In genomic region chr14:59358774-59359173, GRCh38 we compare ENCODE assay signal across 12 cellular contexts.
DNase-seq lines count a peak whose midpoint lies in the region; ATAC-seq, FAIRE-seq and TF ChIP-seq lines count a peak whose summit lies in the region.
"Had no signal": no experiment of that assay in that cellular context is flagged by ENCODE, and none has a peak within 500 bp of the region (broad histone marks: within the 10 kb centered on the region; RNA-seq: fewer than 3 reads in every experiment).

No MANE protein-coding gene starts in this region.

- DNase-seq in HL-60 (ENCODE audit: low read depth in 1 of 2, low spot score in 1 of 2) = no peak
- DNase-seq in SK-N-MC (ENCODE audit: low read depth, low spot score) = no peak
- no peak for DNase-seq in keratinocyte (ENCODE audit: low read depth, low spot score)
- no peak for DNase-seq in KBM-7
- DNase-seq in NCI-H128 (lab: John Stamatoyannopoulos, UW; ENCODE audit: unreplicated experiment) = no peak
- no peak for DNase-seq in NCI-H510A treated with DMSO at 0.1 percent for 48 hours (lab: John Stamatoyannopoulos, UW)
- DNase-seq: activated naive CD4-positive, alpha-beta T cell treated with anti-CD3 and anti-CD28 coated beads for 36 hours; NCI-H748 treated with DMSO at 0.1 percent for 48 hours; stimulated activated CD4-positive, alpha-beta T cell treated with anti-CD3 and anti-CD28 coated beads, Interleukin-4, amount 100 ng/mL, for 4 hours; T-helper 2 cell had no signal

- H3K9me1 ChIP-seq in keratinocyte (ENCODE audit: control insufficient read depth, extremely low read depth, insufficient read depth, low read length) = no peaks in the 10 kb centered on the region

- no peak for ATAC-seq in HG02852 (IDR thresholded peaks at IDR 0.05; ENCODE audit: unreplicated experiment)

- no peaks in the 10 kb centered on the region for H4K20me1 ChIP-seq in keratinocyte (ENCODE audit: control insufficient read depth, extremely low read depth, insufficient read depth, low read length)

- no peaks in the 10 kb centered on the region for H3K9me3 ChIP-seq in SK-N-MC (ENCODE audit: low read depth, low read length)
- H3K9me3 ChIP-seq in keratinocyte (ENCODE audit: control insufficient read depth, low read depth, low read length) = no peaks in the 10 kb centered on the region
- H3K9me3 ChIP-seq in stomach smooth muscle (ENCODE audit: control insufficient read depth in 2 of 2, low read length in 2 of 2) = no peaks in the 10 kb centered on the region

- no peaks in the 10 kb centered on the region for H3K36me3 ChIP-seq in SK-N-MC (ENCODE audit: insufficient read depth, low read length)
- H3K36me3 ChIP-seq in keratinocyte (ENCODE audit: control insufficient read depth in 2 of 2, extremely low read depth in 1 of 2, insufficient read depth in 2 of 2, low read length in 2 of 2) = peaks cover 0 to 10% of the 10 kb centered on the region in 2 experiments
- peaks cover 21% of the 10 kb centered on the region in 2 donors for H3K36me3 ChIP-seq in stomach smooth muscle (ENCODE audit: control insufficient read depth in 2 of 2, insufficient read depth in 2 of 2, low read length in 2 of 2)

- no peaks in the 10 kb centered on the region for H3K79me2 ChIP-seq in keratinocyte (ENCODE audit: control insufficient read depth, insufficient read depth, low read length)

- H3K4me2 ChIP-seq in keratinocyte (ENCODE audit: control insufficient read depth, extremely low read depth, insufficient read depth, low read depth, low read length) = no peak overlapping the region

- H3K27ac ChIP-seq in HL-60 (replicated peaks) (peak overlapping the region; percentile 64; the same call in 1 of the 2 replicates), SK-N-MC (peak overlapping the region; percentile 93; the same call in 1 of the 2 replicates), keratinocyte (ENCODE audit: control insufficient read depth, insufficient read depth, low read length) (peak overlapping the region; percentile 87), stomach smooth muscle (ENCODE audit: low read length) (peak overlapping the region; percentile 70)

- H3K9ac ChIP-seq in SK-N-MC (ENCODE audit: insufficient read length) (no peak overlapping the region), keratinocyte (ENCODE audit: control insufficient read depth, extremely low read depth, insufficient read depth, low read length) (no peak overlapping the region), stomach smooth muscle (ENCODE audit: low read length in 2 of 2) (no peak overlapping the region)

- no peak overlapping the region for H2AFZ ChIP-seq in keratinocyte (ENCODE audit: control insufficient read depth, low read length)

- dilution Hi-C loops in keratinocyte (cut with MboI; ENCODE audit: extremely low pct_ligation_motif_present, low sequenced_read_pairs) = no loop called here

- H3K4me3 ChIP-seq in HL-60 (replicated peaks; ENCODE audit: insufficient read depth, low read length) = no peak overlapping the region
- no peak overlapping the region for H3K4me3 ChIP-seq in SK-N-MC
- no peak overlapping the region for H3K4me3 ChIP-seq in keratinocyte (ENCODE audit: control insufficient read depth in 2 of 3, extremely low read depth in 1 of 3, insufficient read depth in 2 of 3, low read depth in 1 of 3, low read length in 3 of 3)
- no peak overlapping the region for H3K4me3 ChIP-seq in stomach smooth muscle (ENCODE audit: low read length in 2 of 2)

- H3K4me1 ChIP-seq in keratinocyte (ENCODE audit: control insufficient read depth, extremely low read depth, insufficient read depth, low read length) (peaks cover 84% of the 10 kb centered on the region), stomach smooth muscle (ENCODE audit: control insufficient read depth, insufficient read depth, low read length) (peaks cover 31% of the 10 kb centered on the region)

- H3K27me3 ChIP-seq in HL-60 (ENCODE audit: insufficient read depth, poor library complexity, severe bottlenecking) = no peaks in the 10 kb centered on the region
- H3K27me3 ChIP-seq in keratinocyte (ENCODE audit: control insufficient read depth, extremely low read depth, insufficient read depth, low read length) = no peaks in the 10 kb centered on the region
- H3K27me3 ChIP-seq in stomach smooth muscle (ENCODE audit: control insufficient read depth in 1 of 2, insufficient read depth in 2 of 2, low read length in 2 of 2) = no peaks in the 10 kb centered on the region

- no peak for FAIRE-seq in keratinocyte (lab: Jason Lieb, UNC)

- in situ Hi-C loops in KBM-7 (cut with MboI; ENCODE audit: low pct_unique_long_range_greater_than_20kb, low sequenced_read_pairs) = no loop called here

- TF ChIP-seq CTCF in HL-60 (IDR thresholded peaks at IDR 0.05; ENCODE audit: insufficient read depth, low read length) = no peak
- no peak for TF ChIP-seq CTCF in keratinocyte (optimal IDR thresholded peaks at IDR 0.05 in 1 of 3, IDR thresholded peaks at IDR 0.05 in 1 of 3, conservative IDR thresholded peaks at IDR 0.05 in 1 of 3; ENCODE audit: extremely low read depth in 1 of 3, insufficient read depth in 2 of 3, low read length in 3 of 3)
